In the genomic region with DNA sequence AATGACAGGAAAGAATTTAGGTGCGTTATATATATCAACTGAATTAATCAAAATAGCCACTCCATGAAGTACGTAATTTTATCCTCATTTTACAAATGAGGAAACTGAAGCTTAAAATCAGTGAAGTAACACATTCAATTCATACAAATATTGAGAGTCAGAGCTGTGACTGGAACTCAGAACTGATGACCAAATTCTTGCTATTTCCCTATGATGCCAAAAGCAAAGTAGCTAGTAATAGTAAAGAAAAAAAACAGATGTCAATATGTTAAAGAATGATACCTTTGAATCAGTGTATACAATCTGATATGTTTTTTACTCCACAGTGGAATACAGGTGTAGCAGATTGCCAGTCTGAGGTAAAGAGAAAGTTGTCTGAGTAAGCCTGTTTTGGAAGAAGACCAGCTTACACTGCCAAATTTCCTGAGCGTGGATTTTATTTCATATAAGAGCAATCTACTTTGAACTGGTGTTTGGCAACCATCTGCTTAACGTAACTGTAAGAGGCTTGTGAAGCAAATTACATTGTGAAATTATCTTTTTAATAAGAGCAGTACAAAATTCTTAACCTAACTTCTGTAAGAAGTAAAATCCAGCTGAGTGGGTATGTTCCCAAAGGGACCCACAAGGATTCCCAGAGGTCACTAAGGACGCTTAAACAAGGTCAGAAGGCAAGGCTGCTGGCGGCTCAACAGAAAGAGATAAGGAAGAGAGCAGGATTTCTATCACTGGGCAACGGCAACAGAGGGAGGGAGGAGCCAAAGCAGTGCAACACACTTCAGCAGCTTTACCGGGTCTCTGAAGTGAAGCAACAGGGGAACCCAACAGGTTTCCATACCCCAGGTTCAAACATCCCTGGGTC, we compare ENCODE assay signal across 8 cellular contexts.
DNase-seq lines count a peak whose midpoint lies in the region; ATAC-seq and TF ChIP-seq lines count a peak whose summit lies in the region.

No MANE protein-coding gene starts in this region.

- intact Hi-C loops in right cardiac atrium (cut with DNase I): no loop called here
- intact Hi-C loops in stomach (cut with DNase I; ENCODE audit: low total_unique reads): no loop called here
- intact Hi-C loops in activated T-helper 1 cell treated with anti-CD3 and anti-CD28 coated beads, Interleukin-12 subunit alpha, Interleukin-12 subunit beta, Interleukin-2, Interleukin-4 antibody, amounts not matched to agents 30 ng/mL and 10 ng/mL and 1 ng/mL, durations not matched to agents 14 hours and 24 hours and 36 hours (cut with micrococcal nuclease): loop anchor here (1.0 kb wide), 1 partner anchor 335 kb away; no protein-coding TSS in a partner anchor

- TF ChIP-seq CTCF in WI38 (IDR thresholded peaks at IDR 0.05; ENCODE audit: low read depth, low read length): no peak
- no peak for TF ChIP-seq CTCF in stomach (IDR thresholded peaks at IDR 0.05)

- no peak for TF ChIP-seq EP300 in stomach (IDR thresholded peaks at IDR 0.05)

- DNase-seq in activated T-cell treated with anti-CD3 and anti-CD28 coated beads, Interleukin-2, amount 50 U/mL, for 4 hours: no peak
- DNase-seq in activated T-cell treated with anti-CD3 and anti-CD28 coated beads, Interleukin-2, amount 50 U/mL, for 1 hour: no peak
- DNase-seq in right cardiac atrium (peak; percentile 31 to 47 (median 31)), stomach (peak; percentile 26), SIG-M5 (lab: John Stamatoyannopoulos, UW) (no peak)
- no peak for DNase-seq in activated T-helper 1 cell treated with anti-CD3 and anti-CD28 coated beads, Interleukin-12 subunit alpha, Interleukin-12 subunit beta, Interleukin-2, Interleukin-4 antibody, amounts not matched to agents 30 ng/mL and 10 ng/mL and 1 ng/mL, durations not matched to agents 14 hours and 24 hours and 36 hours (ENCODE audit: low spot score)

- H3K4me1 Mint-ChIP-seq in activated T-cell treated with anti-CD3 and anti-CD28 coated beads, Interleukin-2, amount 50 U/mL, for 4 hours (ENCODE audit: low read depth): peaks cover 18% of the 10 kb centered on the region
- no peaks in the 10 kb centered on the region for H3K4me1 Mint-ChIP-seq in activated T-helper 1 cell treated with anti-CD3 and anti-CD28 coated beads, Interleukin-12 subunit alpha, Interleukin-12 subunit beta, Interleukin-2, Interleukin-4 antibody, amounts not matched to agents 30 ng/mL and 10 ng/mL and 1 ng/mL, durations not matched to agents 14 hours and 24 hours and 36 hours (ENCODE audit: low read depth)

- H3K27me3 Mint-ChIP-seq in activated T-cell treated with anti-CD3 and anti-CD28 coated beads, Interleukin-2, amount 50 U/mL, for 4 hours (ENCODE audit: low read depth): no peaks in the 10 kb centered on the region
- peaks cover 2% of the 10 kb centered on the region for H3K27me3 Mint-ChIP-seq in activated T-helper 1 cell treated with anti-CD3 and anti-CD28 coated beads, Interleukin-12 subunit alpha, Interleukin-12 subunit beta, Interleukin-2, Interleukin-4 antibody, amounts not matched to agents 30 ng/mL and 10 ng/mL and 1 ng/mL, durations not matched to agents 14 hours and 24 hours and 36 hours (ENCODE audit: insufficient read depth)

- H3K4me3 ChIP-seq in WI38 (ENCODE audit: low read depth, low read length): peak overlapping the region; percentile 32
- H3K4me3 ChIP-seq in right cardiac atrium (ENCODE audit: low read length): no peak overlapping the region
- peak overlapping the region in 1 of 4 donors; percentile 16 for H3K4me3 ChIP-seq in stomach

- peak; percentile 18 to 32 for ATAC-seq in activated T-cell treated with anti-CD3 and anti-CD28 coated beads, Interleukin-2, amount 50 U/mL, for 4 hours
- ATAC-seq in HG03354 (IDR thresholded peaks at IDR 0.05; ENCODE audit: poor library complexity, severe bottlenecking, unreplicated experiment) (peak; percentile 66), right cardiac atrium (peak; percentile 85 to 89)

- TF ChIP-seq POLR2A in stomach (IDR thresholded peaks at IDR 0.05): no peak

- H3K9me3 Mint-ChIP-seq in activated T-cell treated with anti-CD3 and anti-CD28 coated beads, Interleukin-2, amount 50 U/mL, for 4 hours: no peaks in the 10 kb centered on the region
- H3K9me3 Mint-ChIP-seq in activated T-helper 1 cell treated with anti-CD3 and anti-CD28 coated beads, Interleukin-12 subunit alpha, Interleukin-12 subunit beta, Interleukin-2, Interleukin-4 antibody, amounts not matched to agents 30 ng/mL and 10 ng/mL and 1 ng/mL, durations not matched to agents 14 hours and 24 hours and 36 hours: no peaks in the 10 kb centered on the region

- no peaks in the 10 kb centered on the region for H3K36me3 Mint-ChIP-seq in activated T-cell treated with anti-CD3 and anti-CD28 coated beads, Interleukin-2, amount 50 U/mL, for 4 hours (ENCODE audit: insufficient read depth)
- no peaks in the 10 kb centered on the region for H3K36me3 Mint-ChIP-seq in activated T-helper 1 cell treated with anti-CD3 and anti-CD28 coated beads, Interleukin-12 subunit alpha, Interleukin-12 subunit beta, Interleukin-2, Interleukin-4 antibody, amounts not matched to agents 30 ng/mL and 10 ng/mL and 1 ng/mL, durations not matched to agents 14 hours and 24 hours and 36 hours (ENCODE audit: low read depth)

- H3K27me3 ChIP-seq in right cardiac atrium (ENCODE audit: control insufficient read depth, insufficient read depth) (no peaks in the 10 kb centered on the region), stomach (no peaks in the 10 kb centered on the region)

- WGBS in right cardiac atrium: 26% methylated on average over 8 of the region's 8 CpGs
- WGBS in stomach, 5 donors: 26 to 30% (median 28%) methylated on average over 8 of the region's 8 CpGs

- no peak overlapping the region for H3K27ac Mint-ChIP-seq in activated T-helper 1 cell treated with anti-CD3 and anti-CD28 coated beads, Interleukin-12 subunit alpha, Interleukin-12 subunit beta, Interleukin-2, Interleukin-4 antibody, amounts not matched to agents 30 ng/mL and 10 ng/mL and 1 ng/mL, durations not matched to agents 14 hours and 24 hours and 36 hours

- H3K36me3 ChIP-seq in stomach: no peaks in the 10 kb centered on the region

- H3K27ac ChIP-seq in right cardiac atrium (ENCODE audit: low read length) (no peak overlapping the region), stomach (no peak overlapping the region)

- H3K4me3 Mint-ChIP-seq in activated T-cell treated with anti-CD3 and anti-CD28 coated beads, Interleukin-2, amount 50 U/mL, for 4 hours: peak overlapping the region; percentile 14
- H3K4me3 Mint-ChIP-seq in activated T-helper 1 cell treated with anti-CD3 and anti-CD28 coated beads, Interleukin-12 subunit alpha, Interleukin-12 subunit beta, Interleukin-2, Interleukin-4 antibody, amounts not matched to agents 30 ng/mL and 10 ng/mL and 1 ng/mL, durations not matched to agents 14 hours and 24 hours and 36 hours: no peak overlapping the region

- H3K9me3 ChIP-seq in right cardiac atrium (ENCODE audit: control insufficient read depth, low read length) (no peaks in the 10 kb centered on the region), stomach (no peaks in the 10 kb centered on the region)

- no peaks in the 10 kb centered on the region for H3K4me1 ChIP-seq in right cardiac atrium (ENCODE audit: control insufficient read depth, insufficient read depth, low read length)
- H3K4me1 ChIP-seq in stomach: peaks cover 6 to 11% (median 7%) of the 10 kb centered on the region in 4 donors

Comparison
In these comparisons a context has a peak if more than half of its experiments do, and no peak if none do; other contexts are left out.
1. ATAC-seq: peak in every context shown above with its lines; median percentile 87 in right cardiac atrium; 66 in HG03354; 25 in activated T-cell treated with anti-CD3 and anti-CD28 coated beads, Interleukin-2, amount 50 U/mL, for 4 hours.
2. DNase-seq: peak in right cardiac atrium (3 of 3) and stomach (single experiment); none in activated T-cell treated with anti-CD3 and anti-CD28 coated beads, Interleukin-2, amount 50 U/mL, for 4 hours (single experiment), activated T-cell treated with anti-CD3 and anti-CD28 coated beads, Interleukin-2, amount 50 U/mL, for 1 hour (single experiment), SIG-M5 (single experiment) and activated T-helper 1 cell treated with anti-CD3 and anti-CD28 coated beads, Interleukin-12 subunit alpha, Interleukin-12 subunit beta, Interleukin-2, Interleukin-4 antibody, amounts not matched to agents 30 ng/mL and 10 ng/mL and 1 ng/mL, durations not matched to agents 14 hours and 24 hours and 36 hours (single experiment).